In the genomic region with DNA sequence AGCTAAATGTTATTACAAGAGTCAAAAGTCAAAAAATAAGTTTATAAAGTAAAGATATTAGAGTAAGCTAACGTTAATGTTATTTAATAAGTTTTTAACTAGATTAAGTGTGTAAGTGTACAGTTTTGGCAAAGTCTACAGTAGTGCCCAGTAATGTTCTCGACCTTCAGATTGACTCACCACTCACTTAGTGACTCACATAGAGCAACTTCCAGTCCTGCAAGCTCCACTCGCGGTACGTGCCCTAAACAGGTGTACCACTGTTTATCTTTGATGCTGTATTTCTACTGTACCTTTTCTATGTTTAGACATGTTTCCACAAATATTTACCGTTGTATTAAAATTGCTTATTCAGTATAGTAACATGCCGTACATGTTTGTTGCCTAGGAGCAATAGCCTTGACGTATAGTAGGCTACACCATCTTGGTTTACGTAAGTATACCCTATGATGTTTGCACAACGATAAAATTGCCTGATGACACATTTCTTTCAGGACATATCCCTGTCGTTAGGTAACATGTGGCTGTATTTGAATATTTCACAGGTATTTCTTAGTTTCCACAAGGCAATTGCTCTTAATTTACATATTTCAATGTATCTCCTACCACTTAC, we compare ENCODE assay signal across 24 cellular contexts.
"Had no signal": no experiment of that assay in that cellular context is flagged by ENCODE, and none has a peak within 500 bp of the region (broad histone marks: within the 10 kb centered on the region; RNA-seq: fewer than 3 reads in every experiment).

No MANE protein-coding gene starts in this region.

- H3K4me1 ChIP-seq: gastroesophageal sphincter, heart left ventricle, pancreas, right lobe of liver, stomach, vagina had no signal

- H3K27ac Mint-ChIP-seq: activated naive CD8-positive, alpha-beta T cell; activated T-helper 1 cell treated with anti-CD3 and anti-CD28 coated beads, Interleukin-12 subunit alpha, Interleukin-12 subunit beta, Interleukin-2, Interleukin-4 antibody, amounts not matched to agents 30 ng/mL and 10 ng/mL and 1 ng/mL, durations not matched to agents 14 hours and 24 hours and 36 hours; effector memory CD8-positive, alpha-beta T cell; naive B cell; stimulated activated effector memory CD8-positive, alpha-beta T cell treated with anti-CD3 and anti-CD28 coated beads, Interleukin-12 subunit alpha, Interleukin-12 subunit beta, amount 100 ng/mL, for 72 hours; T-helper 17 cell had no signal

- H3K4me1 Mint-ChIP-seq: naive B cell; stimulated activated effector memory CD8-positive, alpha-beta T cell treated with anti-CD3 and anti-CD28 coated beads, Interleukin-12 subunit alpha, Interleukin-12 subunit beta, amount 100 ng/mL, for 72 hours; T-helper 17 cell had no signal

- H3K27ac ChIP-seq: gastroesophageal sphincter, heart left ventricle, neutrophil, pancreas, right lobe of liver, stomach, vagina, WERI-Rb-1 had no signal

- H3K9me3 Mint-ChIP-seq: activated T-helper 1 cell treated with anti-CD3 and anti-CD28 coated beads, Interleukin-12 subunit alpha, Interleukin-12 subunit beta, Interleukin-2, Interleukin-4 antibody, amounts not matched to agents 30 ng/mL and 10 ng/mL and 1 ng/mL, durations not matched to agents 14 hours and 24 hours and 36 hours; stimulated activated effector memory CD8-positive, alpha-beta T cell treated with anti-CD3 and anti-CD28 coated beads, Interleukin-12 subunit alpha, Interleukin-12 subunit beta, amount 100 ng/mL, for 72 hours had no signal

- H3K9me3 ChIP-seq: gastroesophageal sphincter, heart left ventricle, mucosa of descending colon, neutrophil, pancreas, right lobe of liver, stomach, vagina had no signal

- H3K36me3 ChIP-seq: gastroesophageal sphincter, heart left ventricle, neutrophil, pancreas, right lobe of liver, stomach, vagina, WERI-Rb-1 had no signal

- H3K4me3 ChIP-seq: gastroesophageal sphincter, heart left ventricle, mucosa of descending colon, pancreas, right lobe of liver, stomach, vagina had no signal

- H3K27me3 ChIP-seq: gastroesophageal sphincter, heart left ventricle, neutrophil, pancreas, right lobe of liver, stomach, vagina had no signal

- H3K4me3 Mint-ChIP-seq: activated naive CD8-positive, alpha-beta T cell; activated T-helper 1 cell treated with anti-CD3 and anti-CD28 coated beads, Interleukin-12 subunit alpha, Interleukin-12 subunit beta, Interleukin-2, Interleukin-4 antibody, amounts not matched to agents 30 ng/mL and 10 ng/mL and 1 ng/mL, durations not matched to agents 14 hours and 24 hours and 36 hours; effector memory CD8-positive, alpha-beta T cell; naive B cell; stimulated activated effector memory CD8-positive, alpha-beta T cell treated with anti-CD3 and anti-CD28 coated beads, Interleukin-12 subunit alpha, Interleukin-12 subunit beta, amount 100 ng/mL, for 72 hours; T-helper 17 cell had no signal

- H3K27me3 Mint-ChIP-seq: activated naive CD8-positive, alpha-beta T cell; effector memory CD8-positive, alpha-beta T cell; naive B cell; T-helper 17 cell had no signal

- H3K36me3 Mint-ChIP-seq: activated naive CD8-positive, alpha-beta T cell; naive B cell; stimulated activated effector memory CD8-positive, alpha-beta T cell treated with anti-CD3 and anti-CD28 coated beads, Interleukin-12 subunit alpha, Interleukin-12 subunit beta, amount 100 ng/mL, for 72 hours had no signal

- DNase-seq: activated CD4-positive, alpha-beta T cell treated with anti-CD3 and anti-CD28 coated beads for 1 hour; activated CD4-positive, alpha-beta T cell treated with anti-CD3 and anti-CD28 coated beads, Interleukin-2, amount 50 U/mL, for 4 hours; activated gamma-delta T cell treated with Interleukin-2 at 50 U/mL for 16 hours; amygdala; caudate nucleus; effector memory CD8-positive, alpha-beta T cell; heart left ventricle; mesenchymal stem cell; mucosa of descending colon; naive B cell; pancreas; right lobe of liver; small intestine; stimulated activated CD4-positive, alpha-beta T cell treated with anti-CD3 and anti-CD28 coated beads, Interleukin-4, amount 100 ng/mL, for 24 hours; stomach; T-helper 17 cell; trophoblast cell; WERI-Rb-1 had no signal
